ENCODE assay signal across 7 cellular contexts in the genomic region with DNA sequence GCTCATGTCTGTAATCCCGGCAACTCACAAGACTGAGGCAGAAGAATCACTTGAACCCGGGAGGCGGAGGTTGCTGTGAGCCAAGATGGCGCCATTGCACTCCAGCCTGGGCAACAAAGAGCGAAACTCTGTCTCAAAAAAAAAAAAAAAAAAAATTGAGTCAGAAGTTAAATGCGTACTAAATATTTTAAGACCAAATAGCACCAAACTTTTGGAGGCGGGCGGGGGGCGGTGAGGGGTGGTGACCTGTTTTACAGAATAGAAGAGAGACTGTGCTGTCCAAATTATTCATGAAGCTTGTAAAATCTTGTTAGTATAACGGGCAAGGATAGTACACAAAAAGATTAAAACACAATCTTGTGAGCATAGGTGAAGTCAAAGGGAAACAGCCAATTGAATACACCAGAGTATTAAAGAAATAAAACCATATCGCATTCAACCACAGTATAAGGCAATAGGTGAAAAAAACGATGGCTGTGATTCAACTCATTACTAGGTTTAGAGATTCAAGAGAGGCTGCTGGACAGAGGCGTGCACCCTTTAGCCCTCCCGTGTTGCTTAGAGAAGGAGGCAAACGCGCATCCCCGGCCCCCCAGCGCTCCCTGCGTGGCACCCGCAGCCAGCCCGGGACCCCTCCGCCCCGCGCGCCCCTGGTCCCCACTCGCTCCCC. TPM values are rescaled to one million over a fixed set of nuclear protein-coding genes. Genes with fewer than 3 reads are reported as not detected.
DNase-seq lines count a peak whose midpoint lies in the region; ATAC-seq and TF ChIP-seq lines count a peak whose summit lies in the region.

No MANE protein-coding gene starts in this region.

- peaks cover 16% of the 10 kb centered on the region for H3K4me1 Mint-ChIP-seq in activated naive CD8-positive, alpha-beta T cell treated with anti-CD3 and anti-CD28 coated beads, Interleukin-2, amount 10 ng/mL, durations not matched to agents 7 days and 5 days

- intact Hi-C loops in spleen (cut with DNase I; ENCODE audit: low total_unique reads): loop anchor here (5.0 kb wide), 1 partner anchor 47 kb away; the partner anchor contains the start of gene ZNF140

- TF ChIP-seq CTCF in spleen (IDR thresholded peaks at IDR 0.05 in 8 of 11, conservative IDR thresholded peaks at IDR 0.05 in 3 of 11): no peak

- TF ChIP-seq POLR2A in spleen (IDR thresholded peaks at IDR 0.05): no peak

- H3K9me3 ChIP-seq in spleen: peaks cover 16 to 85% (median 79%) of the 10 kb centered on the region in 8 donors

- no peaks in the 10 kb centered on the region for H3K27me3 ChIP-seq in spleen (replicated peaks in 1 of 7)

- WGBS in spleen, 5 donors: 22 to 30% (median 23%) methylated on average over 25 to 26 of the region's 26 CpGs

- peak overlapping the region; percentile 94 to 100 (median 99) for H3K27ac ChIP-seq in spleen

- H3K27me3 Mint-ChIP-seq in activated naive CD8-positive, alpha-beta T cell treated with anti-CD3 and anti-CD28 coated beads, Interleukin-2, amount 10 ng/mL, durations not matched to agents 7 days and 5 days: no peaks in the 10 kb centered on the region

- H3K4me3 Mint-ChIP-seq in activated naive CD8-positive, alpha-beta T cell treated with anti-CD3 and anti-CD28 coated beads, Interleukin-2, amount 10 ng/mL, durations not matched to agents 7 days and 5 days: peak overlapping the region; percentile 95

- peaks cover 31% of the 10 kb centered on the region for H3K9me3 Mint-ChIP-seq in activated naive CD8-positive, alpha-beta T cell treated with anti-CD3 and anti-CD28 coated beads, Interleukin-2, amount 10 ng/mL, durations not matched to agents 7 days and 5 days

- POLR2A ChIA-PET in activated naive CD8-positive, alpha-beta T cell treated with anti-CD3 and anti-CD28 coated beads, Interleukin-2, amount 10 ng/mL, durations not matched to agents 7 days and 5 days (lab: Charles Lee): interaction anchor here (0.9 to 2.2 kb wide), 8 partner anchors 48 to 220 kb away, joined by 3 to 12 read pairs (median 6); partner anchors contain the start of genes ZNF26, ZNF268 and ZNF84

- no peak for DNase-seq in Jurkat, Clone E6-1 (ENCODE audit: low read depth, low spot score)
- DNase-seq in activated naive CD8-positive, alpha-beta T cell treated with anti-CD3 and anti-CD28 coated beads, Interleukin-2, amount 10 ng/mL, durations not matched to agents 7 days and 5 days: no peak
- peak; percentile 75 for DNase-seq in spleen
- no peak for DNase-seq in germinal center (ENCODE audit: low spot score)
- no peak for DNase-seq in iPS-NIHi7 (ENCODE audit: extremely low spot score)

- H3K4me3 ChIP-seq in Jurkat, Clone E6-1 (ENCODE audit: low read length): peak overlapping the region; percentile 65
- H3K4me3 ChIP-seq in iPS-11a (ENCODE audit: low read depth, low read length): peak overlapping the region; percentile 93
- H3K4me3 ChIP-seq in spleen: peak overlapping the region; percentile 59 to 91 (median 76)

- peak; percentile 5 for ATAC-seq in GM18499 (IDR thresholded peaks at IDR 0.05; ENCODE audit: insufficient read depth, unreplicated experiment)
- ATAC-seq in activated naive CD8-positive, alpha-beta T cell treated with anti-CD3 and anti-CD28 coated beads, Interleukin-2, amount 10 ng/mL, durations not matched to agents 7 days and 5 days (ENCODE audit: low read depth): no peak

- H3K36me3 ChIP-seq in spleen: peaks cover 3 to 70% (median 24%) of the 10 kb centered on the region in 6 donors

- H3K36me3 Mint-ChIP-seq in activated naive CD8-positive, alpha-beta T cell treated with anti-CD3 and anti-CD28 coated beads, Interleukin-2, amount 10 ng/mL, durations not matched to agents 7 days and 5 days: peaks cover 53% of the 10 kb centered on the region

- peak overlapping the region; percentile 99 for H3K27ac Mint-ChIP-seq in activated naive CD8-positive, alpha-beta T cell treated with anti-CD3 and anti-CD28 coated beads, Interleukin-2, amount 10 ng/mL, durations not matched to agents 7 days and 5 days

- peaks cover 0 to 25% (median 14%) of the 10 kb centered on the region in 6 donors for H3K4me1 ChIP-seq in spleen

RNA-seq across cellular contexts. Expression of gene ZNF891, which starts 0.6 kb away (rescaled TPM):
- 0.29 TPM for polyA plus RNA-seq in Jurkat, Clone E6-1 (2012; ENCODE audit: insufficient read depth, insufficient read length)
- total RNA-seq in activated naive CD8-positive, alpha-beta T cell treated with anti-CD3 and anti-CD28 coated beads, Interleukin-2, amount 10 ng/mL, durations not matched to agents 7 days and 5 days: 1 to 10 TPM; 3.9 to 4.0 TPM
- total RNA-seq in spleen: 1 to 10 TPM; 2.3 to 5.8 (median 3.2) TPM
- under 1 TPM; 0.37 to 0.96 (median 0.39) TPM for polyA plus RNA-seq in spleen

RNA-seq across cellular contexts. Expression of gene ZNF10, which starts 0.9 kb away (rescaled TPM):
- polyA plus RNA-seq in Jurkat, Clone E6-1 (2012; ENCODE audit: insufficient read depth, insufficient read length): 3.6 TPM
- 10 to 100 TPM; 10.8 to 15.4 TPM for total RNA-seq in activated naive CD8-positive, alpha-beta T cell treated with anti-CD3 and anti-CD28 coated beads, Interleukin-2, amount 10 ng/mL, durations not matched to agents 7 days and 5 days
- 10 to 100 TPM in 3 of 7 donors, 1 to 10 TPM in 4; 7.7 to 22.1 (median 9.3) TPM for total RNA-seq in spleen
- 1 to 10 TPM; 3.3 to 4.9 (median 4.3) TPM for polyA plus RNA-seq in spleen

RNA-seq across cellular contexts. Expression of gene ZNF140, which starts 48.8 kb away (rescaled TPM):
- polyA plus RNA-seq in Jurkat, Clone E6-1 (2012; ENCODE audit: insufficient read depth, insufficient read length): 2.1 TPM
- total RNA-seq in activated naive CD8-positive, alpha-beta T cell treated with anti-CD3 and anti-CD28 coated beads, Interleukin-2, amount 10 ng/mL, durations not matched to agents 7 days and 5 days: 10 to 100 TPM; 18.2 to 19.8 TPM
- 10 to 100 TPM; 16.8 to 25.0 (median 18.2) TPM for total RNA-seq in spleen
- 10 to 100 TPM; 14.9 to 17.0 (median 15.6) TPM for polyA plus RNA-seq in spleen

RNA-seq across cellular contexts. Expression of gene ZNF268, which starts 51.8 kb away (rescaled TPM):
- polyA plus RNA-seq in Jurkat, Clone E6-1 (2012; ENCODE audit: insufficient read depth, insufficient read length): 6.8 TPM
- 10 to 100 TPM; 24.1 to 25.6 TPM for total RNA-seq in activated naive CD8-positive, alpha-beta T cell treated with anti-CD3 and anti-CD28 coated beads, Interleukin-2, amount 10 ng/mL, durations not matched to agents 7 days and 5 days
- 10 to 100 TPM; 20.0 to 27.0 (median 22.5) TPM for total RNA-seq in spleen
- 1 to 10 TPM; 3.0 to 5.1 (median 3.5) TPM for polyA plus RNA-seq in spleen
